Comparison of ENCODE assay signal across 9 cellular contexts in the genomic region with DNA sequence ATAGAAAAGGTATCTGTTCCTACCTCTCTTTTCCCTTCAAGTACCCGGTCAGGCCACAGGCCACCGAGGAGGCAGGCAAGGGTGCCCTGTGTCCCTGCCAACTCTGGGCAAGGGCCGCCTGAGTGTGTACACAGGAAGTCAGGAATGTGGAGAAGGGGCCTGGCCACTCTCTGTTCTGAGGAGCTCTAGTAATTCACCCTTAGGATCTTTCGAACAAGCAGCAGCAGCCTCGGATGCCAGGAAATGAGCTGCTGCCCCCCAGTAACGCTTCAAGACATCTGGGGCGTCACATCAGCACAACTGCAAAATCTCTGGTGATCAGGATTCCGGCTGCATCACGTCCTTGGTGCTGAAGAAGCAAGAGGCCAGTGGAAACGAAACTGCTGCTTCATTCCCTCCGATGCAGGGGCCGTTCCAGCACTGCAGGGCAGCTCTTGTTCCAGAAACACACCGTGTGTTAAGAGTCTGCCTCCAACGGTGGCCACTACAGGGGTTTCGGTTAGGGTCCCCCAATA. TPM values are rescaled to one million over a fixed set of nuclear protein-coding genes. Genes with fewer than 3 reads are reported as not detected.
DNase-seq lines count a peak whose midpoint lies in the region; ATAC-seq and TF ChIP-seq lines count a peak whose summit lies in the region.
"Had no signal": no experiment of that assay in that cellular context is flagged by ENCODE, and none has a peak within 500 bp of the region (broad histone marks: within the 10 kb centered on the region; RNA-seq: fewer than 3 reads in every experiment).

No MANE protein-coding gene starts in this region.

- H3K4me2 ChIP-seq in trophoblast cell (ENCODE audit: low read length) (peak overlapping the region; percentile 54), neuronal stem cell (ENCODE audit: insufficient read depth, low read length, poor library complexity, severe bottlenecking) (no peak overlapping the region)

- no peak overlapping the region for H2AK5ac ChIP-seq in trophoblast cell (ENCODE audit: low read length)
- no peak overlapping the region for H2AK5ac ChIP-seq in neuronal stem cell (ENCODE audit: low read depth, low read length)

- H3K27me3 ChIP-seq in RWPE2 (ENCODE audit: insufficient read depth, poor library complexity, severe bottlenecking) (no peaks in the 10 kb centered on the region), trophoblast cell (ENCODE audit: insufficient read depth, low read length) (no peaks in the 10 kb centered on the region), neuronal stem cell (ENCODE audit: control insufficient read depth in 3 of 3, insufficient read depth in 3 of 3, low read depth in 1 of 3, low read length in 3 of 3) (peaks cover 3 to 57% (median 41%) of the 10 kb centered on the region in 3 experiments)
- H3K27me3 ChIP-seq in effector memory CD4-positive, alpha-beta T cell (replicated peaks; ENCODE audit: control insufficient read depth, insufficient read depth, low read length, poor library complexity, severe bottlenecking) = no peaks in the 10 kb centered on the region

- no peak overlapping the region for H2BK15ac ChIP-seq in neuronal stem cell (ENCODE audit: low read length)

- ATAC-seq in RWPE2 (ENCODE audit: low read depth) = peak; percentile 18; the same call in 1 of the 3 replicates

- peaks cover 35% of the 10 kb centered on the region for H3K79me2 ChIP-seq in trophoblast cell (ENCODE audit: control insufficient read depth, insufficient read depth, low read length, poor library complexity)

- intact Hi-C loops in head of caudate nucleus (cut with DNase I) = no loop called here

- DNase-seq in RWPE2 (ENCODE audit: low spot score) (no peak), head of caudate nucleus (peak in 30 of 42 donors; percentile 15 to 62 (median 37)), trophoblast cell (no peak), neuronal stem cell (ENCODE audit: low spot score) (no peak), Kasumi-1 (lab: John Stamatoyannopoulos, UW) (no peak)
- DNase-seq in effector memory CD4-positive, alpha-beta T cell = no peak
- DNase-seq in activated CD8-positive, alpha-beta memory T cell treated with anti-CD3 and anti-CD28 coated beads for 24 hours = no peak
- DNase-seq: stimulated activated CD4-positive, alpha-beta T cell treated with anti-CD3 and anti-CD28 coated beads, Interleukin-2, amount 100 ng/mL, for 24 hours had no signal

- H4K91ac ChIP-seq in trophoblast cell (ENCODE audit: low read depth, low read length) = peak overlapping the region; percentile 18
- H4K91ac ChIP-seq in neuronal stem cell (ENCODE audit: low read depth, low read length, poor library complexity) = no peak overlapping the region

- WGBS in trophoblast cell (ENCODE audit: extremely low coverage, insufficient coverage, insufficient read length) = no CpG with 5 or more reads among the region's 15 CpGs
- no CpG with 5 or more reads among the region's 15 CpGs for WGBS in neuronal stem cell (ENCODE audit: extremely low coverage in 2 of 2, insufficient read length in 2 of 2, insufficient replicate concordance in 1 of 2), 2 donors

- H3K79me1 ChIP-seq in trophoblast cell (ENCODE audit: low read length) (peaks cover 27% of the 10 kb centered on the region), neuronal stem cell (ENCODE audit: low read depth, low read length) (peaks cover 2% of the 10 kb centered on the region)

- H4K12ac ChIP-seq in trophoblast cell (ENCODE audit: low read depth, low read length) = no peak overlapping the region

- H2AFZ ChIP-seq in trophoblast cell (ENCODE audit: insufficient read depth, low read length, poor library complexity) (no peak overlapping the region), neuronal stem cell (ENCODE audit: low read length) (no peak overlapping the region)

- H3K4me1 ChIP-seq in RWPE2 (ENCODE audit: insufficient read depth, poor library complexity, severe bottlenecking) (peaks cover 7% of the 10 kb centered on the region), trophoblast cell (ENCODE audit: control insufficient read depth in 1 of 2, insufficient read depth in 2 of 2, low read length in 2 of 2) (peaks cover 25 to 42% of the 10 kb centered on the region in 2 experiments), neuronal stem cell (ENCODE audit: control insufficient read depth in 2 of 2, insufficient read depth in 1 of 2, low read depth in 1 of 2, low read length in 2 of 2) (peaks cover 1 to 6% of the 10 kb centered on the region in 2 donors)
- peaks cover 5% of the 10 kb centered on the region for H3K4me1 ChIP-seq in effector memory CD4-positive, alpha-beta T cell (ENCODE audit: control insufficient read depth, insufficient read depth, low read length, poor library complexity, severe bottlenecking)

- no peak for TF ChIP-seq CTCF in C4-2B (conservative IDR thresholded peaks at IDR 0.05)
- TF ChIP-seq CTCF in RWPE2 (IDR thresholded peaks at IDR 0.05; ENCODE audit: poor library complexity, severe bottlenecking) = no peak

- H3K4ac ChIP-seq in trophoblast cell (ENCODE audit: low read depth, low read length) (peak overlapping the region; percentile 1), neuronal stem cell (ENCODE audit: low read length) (no peak overlapping the region)

- H3K23ac ChIP-seq in trophoblast cell (ENCODE audit: low read length) = no peak overlapping the region
- no peak overlapping the region for H3K23ac ChIP-seq in neuronal stem cell (ENCODE audit: low read depth, low read length, poor library complexity)

- H3K36me3 ChIP-seq in RWPE2 (ENCODE audit: low read depth) (no peaks in the 10 kb centered on the region; the same call in 1 of the 2 replicates), trophoblast cell (ENCODE audit: control insufficient read depth in 1 of 2, insufficient read depth in 2 of 2, low read length in 2 of 2) (peaks cover 16 to 26% of the 10 kb centered on the region in 2 experiments), neuronal stem cell (replicated peaks in 1 of 2; ENCODE audit: control insufficient read depth in 2 of 2, insufficient read depth in 2 of 2, low read length in 2 of 2) (no peaks in the 10 kb centered on the region)
- H3K36me3 ChIP-seq in effector memory CD4-positive, alpha-beta T cell (ENCODE audit: control insufficient read depth, insufficient read depth, low read length) = no peaks in the 10 kb centered on the region

- peak overlapping the region; percentile 80 for H3K27ac ChIP-seq in C4-2B
- H3K27ac ChIP-seq in RWPE2 (ENCODE audit: poor library complexity, severe bottlenecking) = peak overlapping the region; percentile 70
- H3K27ac ChIP-seq in trophoblast cell (ENCODE audit: low read depth, low read length) = no peak overlapping the region
- H3K27ac ChIP-seq in neuronal stem cell (replicated peaks; ENCODE audit: low read length) = no peak overlapping the region
- no peak overlapping the region for H3K27ac ChIP-seq in effector memory CD4-positive, alpha-beta T cell (ENCODE audit: insufficient read depth, low read length, poor library complexity, severe bottlenecking)

- H2BK12ac ChIP-seq in trophoblast cell (ENCODE audit: low read length) (no peak overlapping the region), neuronal stem cell (ENCODE audit: low read length) (no peak overlapping the region)

- peak overlapping the region; percentile 4 for H3K18ac ChIP-seq in trophoblast cell (ENCODE audit: low read length)
- H3K18ac ChIP-seq in neuronal stem cell (ENCODE audit: low read length) = no peak overlapping the region

- peak overlapping the region; percentile 85 for H3K4me3 ChIP-seq in RWPE2 (ENCODE audit: severe bottlenecking)
- H3K4me3 ChIP-seq in trophoblast cell (ENCODE audit: low read depth, low read length) = no peak overlapping the region
- no peak overlapping the region for H3K4me3 ChIP-seq in neuronal stem cell (ENCODE audit: low read length in 2 of 2)
- H3K4me3 ChIP-seq in effector memory CD4-positive, alpha-beta T cell (ENCODE audit: insufficient read depth, low read depth, low read length, poor library complexity, severe bottlenecking) = no peak overlapping the region

- H3K14ac ChIP-seq in trophoblast cell (ENCODE audit: low read length) = no peak overlapping the region
- H3K14ac ChIP-seq in neuronal stem cell (ENCODE audit: low read length) = no peak overlapping the region

- H4K8ac ChIP-seq in trophoblast cell (ENCODE audit: low read depth, low read length) (no peak overlapping the region), neuronal stem cell (ENCODE audit: low read depth, low read length) (no peak overlapping the region)

- H3K9ac ChIP-seq in trophoblast cell (ENCODE audit: low read length) (no peak overlapping the region), neuronal stem cell (ENCODE audit: low read depth, low read length, poor library complexity) (no peak overlapping the region)

- H3K9me3 ChIP-seq in RWPE2 (ENCODE audit: severe bottlenecking) = no peaks in the 10 kb centered on the region
- peaks cover 2% of the 10 kb centered on the region for H3K9me3 ChIP-seq in trophoblast cell (ENCODE audit: insufficient read depth, low read depth, low read length)
- peaks cover 0 to 2% of the 10 kb centered on the region in 2 donors for H3K9me3 ChIP-seq in neuronal stem cell (replicated peaks in 1 of 2; ENCODE audit: control insufficient read depth in 2 of 2, insufficient read depth in 1 of 2, low read depth in 1 of 2, low read length in 2 of 2)
- no peaks in the 10 kb centered on the region for H3K9me3 ChIP-seq in effector memory CD4-positive, alpha-beta T cell (ENCODE audit: control insufficient read depth, low read length)

- no peak overlapping the region for H2BK120ac ChIP-seq in trophoblast cell (ENCODE audit: insufficient read depth, low read length, poor library complexity)
- no peak overlapping the region for H2BK120ac ChIP-seq in neuronal stem cell (ENCODE audit: low read depth, low read length)

- H2BK5ac ChIP-seq in trophoblast cell (ENCODE audit: low read depth, low read length, poor library complexity) (no peak overlapping the region), neuronal stem cell (ENCODE audit: low read length) (no peak overlapping the region)

RNA-seq across cellular contexts. Expression of gene RAB20, which starts 2.0 kb away (rescaled TPM):
- polyA plus RNA-seq in trophoblast cell (2013) = 29.9 and 30.6 TPM in 2 replicates
- polyA plus RNA-seq in neuronal stem cell (2013, experiment 1 of 2) = 0.56 TPM
- polyA plus RNA-seq in neuronal stem cell (2013, experiment 2 of 2) = 0.76 TPM

RNA-seq across cellular contexts. Expression of gene NAXD, which starts 55.9 kb away (rescaled TPM):
- 20.5 TPM in 2 replicates for polyA plus RNA-seq in trophoblast cell (2013)
- polyA plus RNA-seq in neuronal stem cell (2013, experiment 1 of 2) = 18.7 TPM
- 18.2 TPM for polyA plus RNA-seq in neuronal stem cell (2013, experiment 2 of 2)

Comparison
In these comparisons a context has a peak if more than half of its experiments do, and no peak if none do; other contexts are left out.
1. H3K27ac ChIP-seq: peak in C4-2B (single experiment) and RWPE2 (single experiment); none in trophoblast cell (single experiment), neuronal stem cell (single experiment) and effector memory CD4-positive, alpha-beta T cell (single experiment).
2. DNase-seq: peak in head of caudate nucleus (30 of 42); none in RWPE2 (single experiment), trophoblast cell (0 of 2), neuronal stem cell (single experiment), Kasumi-1 (0 of 2), effector memory CD4-positive, alpha-beta T cell (0 of 3) and activated CD8-positive, alpha-beta memory T cell treated with anti-CD3 and anti-CD28 coated beads for 24 hours (single experiment).